In genomic region chr15:101243420-101243819, GRCh38 we compare ENCODE assay signal across 1 cellular context.
TF ChIP-seq lines count a peak whose summit lies in the region.

No MANE protein-coding gene starts in this region.

TF ChIP-seq in H1, 55 proteins besides CTCF, POLR2A, EP300 and RAD21 (continued from another document):
- TF ChIP-seq EGR1 (IDR thresholded peaks at IDR 0.05; ENCODE audit: borderline replicate concordance, low read depth, low read length) = no peak
- TF ChIP-seq CTBP2 (IDR thresholded peaks at IDR 0.05; ENCODE audit: borderline replicate concordance, insufficient read depth, insufficient read length, low read length) = no peak
